8 cellular contexts compared by ENCODE assay signal in the genomic region with DNA sequence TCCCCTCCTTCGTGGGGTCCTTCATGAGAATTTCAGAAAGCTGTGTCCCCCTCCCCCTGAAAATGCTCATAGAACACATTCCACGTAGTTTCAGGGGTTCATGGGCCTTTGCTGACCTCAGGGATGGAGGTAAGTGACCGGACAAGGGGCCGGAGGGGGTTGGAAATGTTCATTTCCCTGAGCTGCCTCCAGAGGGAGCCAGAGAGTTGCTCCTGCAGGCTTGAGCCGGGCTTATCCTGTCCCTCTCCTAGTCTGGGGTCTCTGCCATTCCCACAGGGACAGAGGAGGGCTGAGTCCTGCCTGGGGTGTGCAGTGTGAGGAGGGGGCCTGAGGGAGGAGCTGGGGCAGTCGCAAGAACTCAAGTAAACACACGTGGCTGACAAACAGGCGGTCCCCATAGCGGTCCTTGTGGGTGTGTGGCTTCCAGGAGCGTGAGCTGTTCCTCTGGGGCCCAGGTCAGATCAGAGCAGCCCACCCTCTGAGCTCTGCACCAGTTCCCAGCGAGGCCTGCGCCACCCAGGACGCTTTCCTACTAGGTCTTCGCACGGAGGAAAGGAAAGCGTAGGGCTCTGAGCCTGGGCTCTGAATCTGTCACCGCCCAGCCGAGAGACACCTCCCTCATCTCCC.
DNase-seq lines count a peak whose midpoint lies in the region; ATAC-seq and TF ChIP-seq lines count a peak whose summit lies in the region.

No MANE protein-coding gene starts in this region.

- in situ Hi-C loops in G401 (cut with HindIII; ENCODE audit: low sequenced_read_pairs), result no loop called here

- CTCF ChIA-PET in A673 (lab: Charles Lee), result interaction anchor here (0.6 to 1.9 kb wide), 3 partner anchors 81 to 334 kb away, joined by 5 to 9 read pairs (median 5); no protein-coding TSS in a partner anchor

- no peaks in the 10 kb centered on the region for H3K9me3 ChIP-seq in A673 (ENCODE audit: low read depth, low read length, poor library complexity, severe bottlenecking)

- H3K27me3 ChIP-seq in A673 (replicated peaks; ENCODE audit: insufficient read depth, low read depth, low read length, poor library complexity), result peaks cover 35% of the 10 kb centered on the region

- ATAC-seq in SK-N-SH treated with all-trans-retinoic acid at 6 μM for 48 hours (0 out of 3 replicates have a peak, but pooled peaks have one; percentile 9), GM21360 (IDR thresholded peaks at IDR 0.05; ENCODE audit: unreplicated experiment) (no peak), GM21723 (IDR thresholded peaks at IDR 0.05; ENCODE audit: unreplicated experiment) (no peak)

- BruUV-seq in A673 (replicated peaks; lab: Mats Ljungman, UMichigan), result no TSS peak

- H3K27ac ChIP-seq in A673 (ENCODE audit: low read depth, low read length, poor library complexity, severe bottlenecking), result no peak overlapping the region

- peak; percentile 75 for TF ChIP-seq CTCF in A673 (conservative IDR thresholded peaks at IDR 0.05; ENCODE audit: low read depth, low read length)

- POLR2A ChIA-PET in A673 (lab: Charles Lee; ENCODE audit: low non-redundant PET), result no interaction called here

- no peaks in the 10 kb centered on the region for H3K4me1 ChIP-seq in A673 (ENCODE audit: insufficient read depth, low read length, poor library complexity, severe bottlenecking)

- DNase-seq in A673 (ENCODE audit: low spot score), result no peak
- peak; percentile 55 for DNase-seq in G401 (ENCODE audit: low spot score)
- DNase-seq in globus pallidus (ENCODE audit: low spot score), result peak; percentile 33
- peak; percentile 18 to 28 for DNase-seq in stimulated activated CD4-positive, alpha-beta T cell treated with anti-CD3 and anti-CD28 coated beads, Interleukin-2, amount 100 ng/mL, for 48 hours
- no peak for DNase-seq in DMS79 treated with DMSO at 0.1 percent for 48 hours (lab: John Stamatoyannopoulos, UW)

- H3K36me3 ChIP-seq in A673 (ENCODE audit: insufficient read depth, low read length, poor library complexity, severe bottlenecking), result no peaks in the 10 kb centered on the region

- no peak overlapping the region for H3K4me3 ChIP-seq in A673 (ENCODE audit: low read depth, low read length, poor library complexity, severe bottlenecking)

- intact Hi-C loops in A673 (cut with micrococcal nuclease; ENCODE audit: unreplicated experiment), result loop anchor here (5.0 kb wide), 1 partner anchor 215 kb away; no protein-coding TSS in a partner anchor

TF ChIP-seq in SK-N-SH treated with all-trans-retinoic acid at 6 μM for 48 hours, 23 proteins besides CTCF, POLR2A, EP300 and RAD21:
- TF ChIP-seq ZNF70 (CRISPR knock-in tag; IDR thresholded peaks at IDR 0.05) (no peak), TCF4 (CRISPR knock-in tag; IDR thresholded peaks at IDR 0.05; ENCODE audit: borderline replicate concordance) (no peak), ZNF565 (CRISPR knock-in tag; conservative IDR thresholded peaks at IDR 0.05; ENCODE audit: low read depth) (no peak), OSR1 (CRISPR knock-in tag; IDR thresholded peaks at IDR 0.05) (no peak), CSRNP3 (CRISPR knock-in tag; IDR thresholded peaks at IDR 0.05) (no peak), GLIS3 (CRISPR knock-in tag; IDR thresholded peaks at IDR 0.05) (no peak), ZFP30 (CRISPR knock-in tag; IDR thresholded peaks at IDR 0.05) (no peak), ZC3H10 (CRISPR knock-in tag; IDR thresholded peaks at IDR 0.05) (no peak), ISL1 (CRISPR knock-in tag; IDR thresholded peaks at IDR 0.05) (no peak), SNAI2 (CRISPR knock-in tag; IDR thresholded peaks at IDR 0.05) (no peak), TSHZ2 (CRISPR knock-in tag; IDR thresholded peaks at IDR 0.05) (no peak), ZFP3 (CRISPR knock-in tag; IDR thresholded peaks at IDR 0.05) (no peak)
- TF ChIP-seq, protein P1, sequence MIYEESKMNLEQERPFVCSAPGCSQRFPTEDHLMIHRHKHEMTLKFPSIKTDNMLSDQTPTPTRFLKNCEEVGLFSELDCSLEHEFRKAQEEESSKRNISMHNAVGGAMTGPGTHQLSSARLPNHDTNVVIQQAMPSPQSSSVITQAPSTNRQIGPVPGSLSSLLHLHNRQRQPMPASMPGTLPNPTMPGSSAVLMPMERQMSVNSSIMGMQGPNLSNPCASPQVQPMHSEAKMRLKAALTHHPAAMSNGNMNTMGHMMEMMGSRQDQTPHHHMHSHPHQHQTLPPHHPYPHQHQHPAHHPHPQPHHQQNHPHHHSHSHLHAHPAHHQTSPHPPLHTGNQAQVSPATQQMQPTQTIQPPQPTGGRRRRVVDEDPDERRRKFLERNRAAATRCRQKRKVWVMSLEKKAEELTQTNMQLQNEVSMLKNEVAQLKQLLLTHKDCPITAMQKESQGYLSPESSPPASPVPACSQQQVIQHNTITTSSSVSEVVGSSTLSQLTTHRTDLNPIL (CRISPR knock-in tag; IDR thresholded peaks at IDR 0.05; ENCODE audit: low read depth), result no peak
- TF ChIP-seq, protein P2, sequence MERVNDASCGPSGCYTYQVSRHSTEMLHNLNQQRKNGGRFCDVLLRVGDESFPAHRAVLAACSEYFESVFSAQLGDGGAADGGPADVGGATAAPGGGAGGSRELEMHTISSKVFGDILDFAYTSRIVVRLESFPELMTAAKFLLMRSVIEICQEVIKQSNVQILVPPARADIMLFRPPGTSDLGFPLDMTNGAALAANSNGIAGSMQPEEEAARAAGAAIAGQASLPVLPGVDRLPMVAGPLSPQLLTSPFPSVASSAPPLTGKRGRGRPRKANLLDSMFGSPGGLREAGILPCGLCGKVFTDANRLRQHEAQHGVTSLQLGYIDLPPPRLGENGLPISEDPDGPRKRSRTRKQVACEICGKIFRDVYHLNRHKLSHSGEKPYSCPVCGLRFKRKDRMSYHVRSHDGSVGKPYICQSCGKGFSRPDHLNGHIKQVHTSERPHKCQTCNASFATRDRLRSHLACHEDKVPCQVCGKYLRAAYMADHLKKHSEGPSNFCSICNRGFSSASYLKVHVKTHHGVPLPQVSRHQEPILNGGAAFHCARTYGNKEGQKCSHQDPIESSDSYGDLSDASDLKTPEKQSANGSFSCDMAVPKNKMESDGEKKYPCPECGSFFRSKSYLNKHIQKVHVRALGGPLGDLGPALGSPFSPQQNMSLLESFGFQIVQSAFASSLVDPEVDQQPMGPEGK (CRISPR knock-in tag; IDR thresholded peaks at IDR 0.05; ENCODE audit: borderline replicate concordance), result no peak

Comparison
In these comparisons a context has a peak if more than half of its experiments do, and no peak if none do; other contexts are left out.
1. DNase-seq: peak in G401 (single experiment), globus pallidus (single experiment) and stimulated activated CD4-positive, alpha-beta T cell treated with anti-CD3 and anti-CD28 coated beads, Interleukin-2, amount 100 ng/mL, for 48 hours (2 of 2); none in A673 (single experiment) and DMS79 treated with DMSO at 0.1 percent for 48 hours (single experiment).